ENCODE assay signal across 20 cellular contexts in the genomic region with DNA sequence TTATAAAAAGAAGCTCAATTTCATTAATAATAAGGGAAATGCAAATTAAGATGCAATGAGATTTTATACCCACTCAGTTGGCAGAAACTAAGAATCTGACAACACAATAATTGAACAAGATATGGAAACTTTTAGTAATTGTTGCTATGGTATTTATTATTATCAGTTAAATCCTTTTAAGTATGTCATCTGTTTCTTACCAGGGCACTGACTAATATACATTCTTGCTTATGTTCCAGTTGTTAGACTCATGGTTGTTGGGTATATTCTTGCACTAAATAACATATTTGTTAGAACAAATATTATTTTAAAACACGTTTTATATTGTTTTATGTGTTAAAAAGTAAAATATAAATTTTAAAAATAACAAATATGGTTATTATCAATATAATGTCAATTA.
"Had no signal": no experiment of that assay in that cellular context is flagged by ENCODE, and none has a peak within 500 bp of the region (broad histone marks: within the 10 kb centered on the region; RNA-seq: fewer than 3 reads in every experiment).

No MANE protein-coding gene starts in this region.

- FAIRE-seq: islet of Langerhans had no signal

- H3K4me3 ChIP-seq: dorsolateral prefrontal cortex, heart right ventricle, psoas muscle, stomach had no signal

- H3K36me3 ChIP-seq: heart right ventricle, stomach had no signal

- H3K4me1 ChIP-seq: heart right ventricle, psoas muscle had no signal

- ATAC-seq: esophagus mucosa, heart right ventricle, psoas muscle, sciatic nerve had no signal

- H3K9me3 ChIP-seq: heart right ventricle, psoas muscle, stomach had no signal

- H3K27me3 ChIP-seq: heart right ventricle, stomach had no signal

- DNase-seq: cortex of kidney; dorsolateral prefrontal cortex; effector CD8-positive, alpha-beta T cell; foreskin melanocyte; heart right ventricle; hypothalamus; kidney glomerular epithelial cell; mesendoderm; naive B cell; occipital lobe; psoas muscle; retina; stimulated activated CD4-positive, alpha-beta T cell treated with anti-CD3 and anti-CD28 coated beads, Interleukin-2, amount 100 ng/mL, for 24 hours; stimulated activated CD4-positive, alpha-beta T cell treated with anti-CD3 and anti-CD28 coated beads, Interleukin-4, amount 100 ng/mL, for 4 hours; stimulated activated naive CD4-positive, alpha-beta T cell; stomach; substantia nigra had no signal
